ENCODE assay signal across 8 cellular contexts in the genomic region with DNA sequence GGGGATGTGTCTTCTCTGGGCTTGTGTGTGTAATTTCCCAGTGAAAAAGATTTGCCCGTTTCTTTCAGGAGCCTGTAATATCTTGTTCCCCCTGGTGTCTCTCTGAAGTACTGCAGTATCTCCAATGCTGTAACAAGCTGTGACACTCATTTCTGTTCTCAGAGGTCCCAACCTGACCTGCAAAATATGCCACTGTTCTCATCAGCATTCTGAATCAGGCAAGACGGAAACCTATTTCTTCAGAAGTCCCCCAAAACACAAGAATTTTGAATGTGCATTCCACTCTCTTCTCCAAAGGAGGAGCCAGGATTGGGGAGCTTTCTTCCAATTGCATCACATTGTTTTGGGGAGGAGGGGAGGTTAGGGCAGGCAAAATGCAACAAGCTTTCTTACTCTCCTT.
DNase-seq lines count a peak whose midpoint lies in the region; ATAC-seq and TF ChIP-seq lines count a peak whose summit lies in the region.

No MANE protein-coding gene starts in this region.

- TF ChIP-seq CTCF in LNCAP (IDR thresholded peaks at IDR 0.05) (peak; percentile 67), VCaP (conservative IDR thresholded peaks at IDR 0.05) (peak; percentile 86)

- ATAC-seq in GM18909 (IDR thresholded peaks at IDR 0.05; ENCODE audit: poor library complexity, unreplicated experiment), result no peak

- DNase-seq in NOMO-1 (lab: John Stamatoyannopoulos, UW; ENCODE audit: unreplicated experiment in 2 of 2), result peak; percentile 12 to 40
- no peak for DNase-seq in NOMO-1 treated with dmso at 0.1 percent for 144 hours (lab: John Stamatoyannopoulos, UW; ENCODE audit: unreplicated experiment)
- DNase-seq in hippocampal formation (lab: John Stamatoyannopoulos, UW), result peak; percentile 6 to 10
- DNase-seq in stromal cell of bone marrow (ENCODE audit: low read depth), result peak; percentile 40
- DNase-seq in activated naive CD4-positive, alpha-beta T cell treated with anti-CD3 and anti-CD28 coated beads, Interleukin-2, amount 50 U/mL, for 16 hours, result no peak

- H3K27ac ChIP-seq in VCaP, result no peak overlapping the region

Comparison
In these comparisons a context has a peak if more than half of its experiments do, and no peak if none do; other contexts are left out.
1. DNase-seq: peak in NOMO-1 (2 of 2), hippocampal formation (2 of 2) and stromal cell of bone marrow (single experiment); none in NOMO-1 treated with dmso at 0.1 percent for 144 hours (single experiment) and activated naive CD4-positive, alpha-beta T cell treated with anti-CD3 and anti-CD28 coated beads, Interleukin-2, amount 50 U/mL, for 16 hours (single experiment).